ENCODE assay signal across 1 cellular context in genomic region chr14:35353409-35354172, GRCh38.
TF ChIP-seq lines count a peak whose summit lies in the region.

No MANE protein-coding gene starts in this region.

TF ChIP-seq in GM23338, 12 proteins besides CTCF, POLR2A, EP300 and RAD21 (continued from another document):
- no peak for TF ChIP-seq ZNF462 (CRISPR knock-in tag; IDR thresholded peaks at IDR 0.05)
- no peak for TF ChIP-seq CREB1 (CRISPR knock-in tag; IDR thresholded peaks at IDR 0.05; ENCODE audit: low read depth)
- TF ChIP-seq JUNB (IDR thresholded peaks at IDR 0.05; ENCODE audit: unreplicated experiment), result no peak
- no peak for TF ChIP-seq NANOG (IDR thresholded peaks at IDR 0.05; ENCODE audit: borderline replicate concordance)
